In the genomic region with DNA sequence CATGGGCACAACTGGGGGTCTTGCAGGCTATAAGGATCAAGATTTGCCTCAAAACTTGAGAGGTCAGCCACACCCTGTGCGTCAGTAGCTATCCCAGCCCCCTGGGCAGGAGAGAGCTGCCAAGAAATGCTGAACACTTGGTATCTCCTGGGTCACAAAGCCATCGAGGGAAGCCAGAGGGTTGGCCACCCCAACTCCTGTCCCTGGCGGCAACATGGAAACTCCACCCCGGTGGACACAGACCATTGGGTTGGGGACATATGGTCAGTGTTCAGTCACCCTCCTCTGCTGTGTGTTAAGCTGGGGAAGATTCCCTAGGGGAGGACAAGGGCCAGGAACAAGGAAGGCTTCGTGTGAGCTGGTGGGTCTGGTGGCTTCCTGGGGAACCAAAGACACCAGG, we compare ENCODE assay signal across 31 cellular contexts.
"Had no signal": no experiment of that assay in that cellular context is flagged by ENCODE, and none has a peak within 500 bp of the region (broad histone marks: within the 10 kb centered on the region; RNA-seq: fewer than 3 reads in every experiment).

No MANE protein-coding gene starts in this region.

- H3K79me2 ChIP-seq: parathyroid adenoma had no signal

- DNase-seq: colonic mucosa; effector CD8-positive, alpha-beta T cell; endodermal cell; foreskin keratinocyte; heart right ventricle; hypothalamus; immature natural killer cell; islet precursor cell; left ventricle myocardium superior; lower lobe of right lung; mucosa of descending colon; naive B cell; right lobe of liver; stimulated activated CD4-positive, alpha-beta T cell treated with anti-CD3 and anti-CD28 coated beads, Interleukin-2, amount 100 ng/mL, for 24 hours; stimulated activated CD4-positive, alpha-beta T cell treated with anti-CD3 and anti-CD28 coated beads, Interleukin-4, amount 100 ng/mL, for 24 hours; stimulated activated naive CD4-positive, alpha-beta T cell treated with Interleukin-2 at 50 U/mL for 16 hours; testis had no signal

- H3K36me3 ChIP-seq: colonic mucosa, esophagus muscularis mucosa, gastroesophageal sphincter, heart right ventricle, lower lobe of right lung, right lobe of liver, stomach, tibial artery had no signal

- H3K4me1 ChIP-seq: colonic mucosa, esophagus muscularis mucosa, gastroesophageal sphincter, lower lobe of right lung, stomach, testis, tibial artery had no signal

- H3K4me3 ChIP-seq: colonic mucosa, esophagus muscularis mucosa, gastroesophageal sphincter, heart right ventricle, lower lobe of right lung, mucosa of descending colon, right lobe of liver, smooth muscle cell, stomach, testis, tibial artery had no signal

- H3K4me2 ChIP-seq: smooth muscle cell had no signal

- H3K27ac ChIP-seq: colonic mucosa, epithelial cell of prostate, esophagus muscularis mucosa, foreskin keratinocyte, gastroesophageal sphincter, heart right ventricle, lower lobe of right lung, parathyroid adenoma, right lobe of liver, stomach, testis, tibial artery had no signal

- H3K9me3 ChIP-seq: colonic mucosa, esophagus muscularis mucosa, gastroesophageal sphincter, heart right ventricle, lower lobe of right lung, mucosa of descending colon, right lobe of liver, stomach, testis, tibial artery had no signal

- H3K27ac Mint-ChIP-seq: dendritic cell treated with granulocyte-macrophage colony-stimulating factor and Interleukin-4, amounts not matched to agents 40 ng/mL and 50 ng/mL, for 4 days; endodermal cell; immature natural killer cell; mesothelial cell of epicardium; natural killer cell treated with Interleukin-12 subunit alpha and Interleukin-12 subunit beta and Interleukin-15 and Interleukin-18, amount 100 ng/mL, for 72 hours; progenitor cell of endocrine pancreas; stimulated activated effector memory CD8-positive, alpha-beta T cell treated with anti-CD3 and anti-CD28 coated beads, Interleukin-12 subunit alpha, Interleukin-12 subunit beta, amount 100 ng/mL, for 72 hours had no signal

- H3K27me3 Mint-ChIP-seq: naive B cell had no signal

- H3K4me3 Mint-ChIP-seq: dendritic cell treated with granulocyte-macrophage colony-stimulating factor and Interleukin-4, amounts not matched to agents 40 ng/mL and 50 ng/mL, for 4 days; endodermal cell; immature natural killer cell; mesothelial cell of epicardium; natural killer cell treated with Interleukin-12 subunit alpha and Interleukin-12 subunit beta and Interleukin-15 and Interleukin-18, amount 100 ng/mL, for 72 hours; neural crest cell; stimulated activated effector memory CD8-positive, alpha-beta T cell treated with anti-CD3 and anti-CD28 coated beads, Interleukin-12 subunit alpha, Interleukin-12 subunit beta, amount 100 ng/mL, for 72 hours; type B pancreatic cell had no signal

- H3K9me3 Mint-ChIP-seq: dendritic cell treated with granulocyte-macrophage colony-stimulating factor and Interleukin-4, amounts not matched to agents 40 ng/mL and 50 ng/mL, for 4 days; immature natural killer cell; naive B cell; natural killer cell treated with Interleukin-12 subunit alpha and Interleukin-12 subunit beta and Interleukin-15 and Interleukin-18, amount 100 ng/mL, for 72 hours; neural crest cell; stimulated activated effector memory CD8-positive, alpha-beta T cell treated with anti-CD3 and anti-CD28 coated beads, Interleukin-12 subunit alpha, Interleukin-12 subunit beta, amount 100 ng/mL, for 72 hours had no signal

- H3K36me3 Mint-ChIP-seq: immature natural killer cell; mesothelial cell of epicardium; naive B cell; natural killer cell treated with Interleukin-12 subunit alpha and Interleukin-12 subunit beta and Interleukin-15 and Interleukin-18, amount 100 ng/mL, for 72 hours; stimulated activated effector memory CD8-positive, alpha-beta T cell treated with anti-CD3 and anti-CD28 coated beads, Interleukin-12 subunit alpha, Interleukin-12 subunit beta, amount 100 ng/mL, for 72 hours; type B pancreatic cell had no signal

- H3K9ac ChIP-seq: parathyroid adenoma had no signal

- H3K27me3 ChIP-seq: colonic mucosa, right lobe of liver, stomach, testis had no signal
